8 cellular contexts compared by ENCODE assay signal in the genomic region with DNA sequence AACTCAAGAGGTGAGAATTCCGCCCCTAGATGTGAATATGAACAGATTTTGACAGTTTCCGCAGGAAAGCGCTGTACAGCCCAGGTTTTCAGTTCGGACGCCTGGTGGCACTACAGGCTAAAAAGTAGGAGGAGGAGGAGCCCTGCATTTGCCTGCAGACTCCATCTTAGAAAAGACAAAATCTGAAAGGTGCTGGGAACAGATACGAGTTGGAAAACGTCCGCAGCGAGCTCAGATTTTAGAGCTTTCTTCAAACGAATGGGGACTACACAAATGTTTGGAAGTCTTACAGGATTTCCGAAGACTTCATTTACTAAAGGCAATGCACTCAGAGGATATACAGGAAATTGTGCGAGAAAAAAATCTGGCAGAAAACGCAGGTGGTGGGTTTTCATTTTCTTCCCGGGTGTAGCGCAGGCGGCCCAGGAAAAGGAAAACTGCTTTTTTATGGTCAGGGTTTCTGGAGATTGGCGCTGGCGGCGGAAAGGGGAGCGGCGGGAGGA. TPM values are rescaled to one million over a fixed set of nuclear protein-coding genes. Genes with fewer than 3 reads are reported as not detected.
DNase-seq lines count a peak whose midpoint lies in the region; ATAC-seq, FAIRE-seq and TF ChIP-seq lines count a peak whose summit lies in the region.

No MANE protein-coding gene starts in this region.

- no peak for FAIRE-seq in D721Med (lab: Jason Lieb, UNC)

- H4K20me1 ChIP-seq in mammary epithelial cell (ENCODE audit: insufficient read depth, low read length): no peaks in the 10 kb centered on the region

- no peaks in the 10 kb centered on the region for H3K79me2 ChIP-seq in mammary epithelial cell (ENCODE audit: insufficient read depth, low read length)

- H3K27me3 ChIP-seq in HUES48 (ENCODE audit: control insufficient read depth, insufficient read depth, low read length) (no peaks in the 10 kb centered on the region), mammary epithelial cell (ENCODE audit: insufficient read depth, low read length) (no peaks in the 10 kb centered on the region), spleen (replicated peaks in 1 of 7) (peaks cover 0 to 52% (median 0%) of the 10 kb centered on the region in 7 donors)

- CTCF ChIA-PET in mammary epithelial cell (lab: Charles Lee; ENCODE audit: low non-redundant PET): no interaction called here

- no peaks in the 10 kb centered on the region for H3K36me3 Mint-ChIP-seq in T-helper 17 cell (ENCODE audit: low read depth)

- H3K9me3 ChIP-seq in HUES48 (ENCODE audit: control insufficient read depth, insufficient read depth, low read length) (no peaks in the 10 kb centered on the region), T-helper 17 cell (ENCODE audit: control insufficient read depth, low read length, poor library complexity, severe bottlenecking) (no peaks in the 10 kb centered on the region), mammary epithelial cell (replicated peaks; ENCODE audit: insufficient read depth, low read length) (no peaks in the 10 kb centered on the region), spleen (peaks cover 0 to 39% (median 10%) of the 10 kb centered on the region in 8 donors)

- no TSS peak for BruUV-seq in mammary epithelial cell (replicated peaks; lab: Mats Ljungman, UMichigan)

- peak overlapping the region; percentile 65 for H3K4me2 ChIP-seq in mammary epithelial cell (ENCODE audit: insufficient read depth, low read depth, low read length)

- H3K4me3 ChIP-seq in HUES48 (ENCODE audit: low read depth, low read length) (peak overlapping the region; percentile 59), mammary epithelial cell (replicated peaks in 1 of 3; ENCODE audit: insufficient read depth in 1 of 3, low read depth in 2 of 3, low read length in 3 of 3) (peak overlapping the region; percentile 44 to 83 (median 50)), spleen (peak overlapping the region in 7 of 8 donors; percentile 5 to 60 (median 21))

- ATAC-seq in T-helper 17 cell (peak; percentile 97), HG03045 (IDR thresholded peaks at IDR 0.05; ENCODE audit: unreplicated experiment) (no peak)

- H2AFZ ChIP-seq in mammary epithelial cell (ENCODE audit: low read depth, low read length): peak overlapping the region; percentile 96

- TF ChIP-seq POLR2A in spleen (IDR thresholded peaks at IDR 0.05): no peak

- H3K4me1 ChIP-seq in HUES48 (ENCODE audit: control insufficient read depth, insufficient read depth, low read length): no peaks in the 10 kb centered on the region
- no peaks in the 10 kb centered on the region for H3K4me1 ChIP-seq in mammary epithelial cell (ENCODE audit: insufficient read depth, low read length)
- H3K4me1 ChIP-seq in spleen: no peaks in the 10 kb centered on the region

- DNase-seq in DMS53 (lab: John Stamatoyannopoulos, UW) (peak; percentile 89), T-helper 17 cell (peak in 2 of 3 donors; percentile 11 to 29), mammary epithelial cell (peak; percentile 48), inferior parietal cortex (ENCODE audit: extremely low spot score) (peak; percentile 57), spleen (no peak), D721Med (ENCODE audit: insufficient read length, low spot score) (no peak)

- peak overlapping the region; percentile 92 for H3K4me3 Mint-ChIP-seq in T-helper 17 cell

- H3K9ac ChIP-seq in HUES48 (ENCODE audit: low read depth, low read length): peak overlapping the region; percentile 65
- no peak overlapping the region for H3K9ac ChIP-seq in mammary epithelial cell (ENCODE audit: insufficient read depth, low read length)

- intact Hi-C loops in mammary epithelial cell (cut with micrococcal nuclease): no loop called here
- intact Hi-C loops in spleen (cut with DNase I; ENCODE audit: low total_unique reads): no loop called here

- H3K27ac Mint-ChIP-seq in T-helper 17 cell: peak overlapping the region; percentile 77

- H3K36me3 ChIP-seq in HUES48 (ENCODE audit: control insufficient read depth, insufficient read depth, low read length) (no peaks in the 10 kb centered on the region), mammary epithelial cell (ENCODE audit: insufficient read depth, low read length) (no peaks in the 10 kb centered on the region), spleen (no peaks in the 10 kb centered on the region)

- H3K27me3 Mint-ChIP-seq in T-helper 17 cell: peaks cover 32% of the 10 kb centered on the region

- peaks cover 4% of the 10 kb centered on the region for H3K4me1 Mint-ChIP-seq in T-helper 17 cell

- TF ChIP-seq CTCF in mammary epithelial cell (conservative IDR thresholded peaks at IDR 0.05 in 1 of 2, IDR thresholded peaks at IDR 0.05 in 1 of 2; ENCODE audit: extremely low read depth in 1 of 2, insufficient read depth in 1 of 2, low read depth in 1 of 2, low read length in 2 of 2): peak; percentile 66 to 77
- TF ChIP-seq CTCF in spleen (IDR thresholded peaks at IDR 0.05 in 8 of 11, conservative IDR thresholded peaks at IDR 0.05 in 3 of 11): peak in 7 of 11 experiments; percentile 28 to 57 (median 38)
- no peak for TF ChIP-seq CTCF in D721Med (IDR thresholded peaks at IDR 0.05; ENCODE audit: insufficient read depth, missing control alignments)

- 9% methylated on average over 17 of the region's 21 CpGs for WGBS in mammary epithelial cell (ENCODE audit: low coverage, missing lambda C conversion rate)
- WGBS in spleen, 5 donors: 11 to 18% (median 17%) methylated on average over 21 of the region's 21 CpGs

- dilution Hi-C loops in mammary epithelial cell (cut with HindIII; ENCODE audit: low sequenced_read_pairs): no loop called here

- H3K27ac ChIP-seq in HUES48 (ENCODE audit: low read depth, low read length) (no peak overlapping the region), mammary epithelial cell (ENCODE audit: insufficient read depth, low read depth, low read length) (no peak overlapping the region), spleen (peak overlapping the region in 3 of 8 donors; percentile 28 to 55 (median 31))

- in situ Hi-C loops in mammary epithelial cell (cut with MboI; ENCODE audit: low sequenced_read_pairs in 2 of 2): loop anchor here in 1 of 2 donors (10.0 kb wide), 1 partner anchor 480 kb away; no protein-coding TSS in a partner anchor

RNA-seq across cellular contexts. Expression of gene PCDHB2, which starts 9.9 kb away (rescaled TPM):
- total RNA-seq in T-helper 17 cell (under 1 TPM; 0.13 to 0.25 TPM), mammary epithelial cell (1 to 10 TPM; 2.2 to 6.8 TPM), spleen (1 to 10 TPM in 6 of 7 donors, under 1 TPM in 1; 0.98 to 2.0 (median 1.5) TPM)
- polyA plus RNA-seq in mammary epithelial cell (2.9 TPM), spleen (under 1 TPM; 0.12 to 0.29 (median 0.13) TPM)
- 17.3 TPM for polyA minus RNA-seq in mammary epithelial cell

RNA-seq across cellular contexts. Expression of gene PCDHB3, which starts 15.7 kb away (rescaled TPM):
- not detected for total RNA-seq in T-helper 17 cell
- 1 to 10 TPM in 1 of 2 donors, under 1 TPM in 1; 0.31 to 1.0 TPM for total RNA-seq in mammary epithelial cell
- 0.15 TPM for polyA plus RNA-seq in mammary epithelial cell
- polyA minus RNA-seq in mammary epithelial cell: not detected
- total RNA-seq in spleen: 1 to 10 TPM in 4 of 7 donors, under 1 TPM in 3; 0.34 to 3.1 (median 1.1) TPM
- under 1 TPM in 2 of 3 donors, not detected in 1; 0.08 to 0.26 TPM for polyA plus RNA-seq in spleen

RNA-seq across cellular contexts. Expression of gene PCDHB1, which starts 33.4 kb away (rescaled TPM):
- total RNA-seq in T-helper 17 cell (not detected), mammary epithelial cell (not detected), spleen (not detected)
- polyA plus RNA-seq in mammary epithelial cell (not detected), spleen (not detected)
- polyA minus RNA-seq in mammary epithelial cell: not detected

RNA-seq across cellular contexts. Expression of gene PCDHB4, which starts 37.1 kb away (rescaled TPM):
- not detected for total RNA-seq in T-helper 17 cell
- 1 to 10 TPM in 1 of 2 donors, under 1 TPM in 1; 0.12 to 1.5 TPM for total RNA-seq in mammary epithelial cell
- 0.05 TPM for polyA plus RNA-seq in mammary epithelial cell
- polyA minus RNA-seq in mammary epithelial cell: not detected
- 1 to 10 TPM in 5 of 7 donors, under 1 TPM in 2; 0.77 to 2.6 (median 1.6) TPM for total RNA-seq in spleen
- polyA plus RNA-seq in spleen: under 1 TPM; 0.09 to 0.32 (median 0.24) TPM

RNA-seq across cellular contexts. Expression of gene PCDHB5, which starts 50.5 kb away (rescaled TPM):
- total RNA-seq in T-helper 17 cell: under 1 TPM; 0.12 to 0.34 TPM
- under 1 TPM; 0.12 to 0.33 TPM for total RNA-seq in mammary epithelial cell
- 0.02 TPM for polyA plus RNA-seq in mammary epithelial cell
- not detected for polyA minus RNA-seq in mammary epithelial cell
- total RNA-seq in spleen: 1 to 10 TPM in 6 of 7 donors, under 1 TPM in 1; 0.81 to 3.4 (median 1.6) TPM
- polyA plus RNA-seq in spleen: under 1 TPM; 0.20 to 0.33 (median 0.32) TPM

Comparison
In these comparisons a context has a peak if more than half of its experiments do, and no peak if none do; other contexts are left out.
1. DNase-seq: peak in DMS53 (single experiment), T-helper 17 cell (2 of 3), mammary epithelial cell (single experiment) and inferior parietal cortex (single experiment); none in spleen (single experiment) and D721Med (single experiment).
2. Peak in every context shown above with its lines, with median percentiles within 50 percentile points of each other: H3K4me3 ChIP-seq.